8 cellular contexts compared by ENCODE assay signal in the genomic region with DNA sequence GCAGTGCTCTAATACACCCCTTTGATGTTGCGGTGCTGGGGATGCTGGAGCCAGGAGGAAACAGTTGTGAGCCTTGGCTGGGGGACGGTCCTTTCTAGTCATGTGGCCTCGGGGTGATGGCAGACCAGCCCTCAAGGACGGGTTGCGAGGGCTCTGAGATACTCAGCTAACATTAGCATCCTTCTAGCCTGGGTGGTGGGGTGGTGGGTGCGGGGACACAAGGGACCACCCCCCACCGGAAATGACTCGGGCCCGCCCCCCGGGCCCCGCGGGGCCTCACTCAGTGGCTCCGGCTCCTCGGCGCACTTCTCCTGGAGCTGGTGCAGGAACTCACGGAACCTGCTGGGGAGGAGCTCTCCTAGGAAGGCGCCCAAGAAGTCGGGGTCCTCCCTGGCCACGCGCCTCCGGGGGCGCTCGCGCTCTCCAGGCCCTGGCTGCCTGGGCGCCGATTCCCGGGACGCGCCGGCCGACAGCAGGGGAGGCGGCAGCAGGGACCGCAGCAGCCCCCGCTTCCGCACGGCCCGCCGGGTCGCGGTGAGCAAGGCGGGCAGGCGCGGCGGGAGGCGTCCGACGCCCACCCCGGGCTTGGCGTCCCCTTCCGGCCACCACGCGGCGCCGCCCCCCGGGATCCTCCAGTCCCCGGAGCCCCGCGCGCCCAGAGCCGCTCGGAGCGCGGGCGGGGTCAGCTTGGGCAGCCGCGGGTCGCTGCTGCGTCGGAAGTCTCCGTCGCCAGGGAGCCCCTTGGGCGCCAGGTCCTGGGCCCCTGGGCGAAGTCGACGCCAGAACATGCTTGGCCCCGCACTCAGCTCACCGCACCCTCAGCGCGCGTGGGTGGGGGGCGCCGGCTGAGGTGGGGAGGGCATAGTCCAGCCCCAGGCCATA. TPM values are rescaled to one million over a fixed set of nuclear protein-coding genes. Genes with fewer than 3 reads are reported as not detected.
DNase-seq lines count a peak whose midpoint lies in the region; ATAC-seq and TF ChIP-seq lines count a peak whose summit lies in the region.

No MANE protein-coding gene starts in this region.

- H3K27ac ChIP-seq in urinary bladder (ENCODE audit: low read depth) = no peak overlapping the region

- peak; percentile 22 for TF ChIP-seq CTCF in AG09319 (IDR thresholded peaks at IDR 0.05; ENCODE audit: low read depth, low read length)

- peaks cover 24% of the 10 kb centered on the region for H3K27me3 Mint-ChIP-seq in central memory CD8-positive, alpha-beta T cell
- H3K27me3 Mint-ChIP-seq in memory B cell = peaks cover 13% of the 10 kb centered on the region

- no peaks in the 10 kb centered on the region for H3K9me3 Mint-ChIP-seq in central memory CD8-positive, alpha-beta T cell
- no peaks in the 10 kb centered on the region for H3K9me3 Mint-ChIP-seq in memory B cell

- peak overlapping the region; percentile 43 for H3K4me3 ChIP-seq in urinary bladder (ENCODE audit: low read depth, low read length)

- H3K4me1 ChIP-seq in urinary bladder (ENCODE audit: insufficient read depth) = no peaks in the 10 kb centered on the region

- peaks cover 8% of the 10 kb centered on the region for H3K36me3 Mint-ChIP-seq in central memory CD8-positive, alpha-beta T cell (ENCODE audit: insufficient read depth)
- H3K36me3 Mint-ChIP-seq in memory B cell = no peaks in the 10 kb centered on the region

- peak overlapping the region; percentile 0 for H3K4me3 Mint-ChIP-seq in central memory CD8-positive, alpha-beta T cell
- peak overlapping the region; percentile 33 for H3K4me3 Mint-ChIP-seq in memory B cell

- under 1% methylated on average over 82 of the region's 82 CpGs for WGBS in urinary bladder

- H3K4me1 Mint-ChIP-seq in central memory CD8-positive, alpha-beta T cell = peaks cover 6% of the 10 kb centered on the region
- peaks cover 7% of the 10 kb centered on the region for H3K4me1 Mint-ChIP-seq in memory B cell

- no peak for DNase-seq in AG09319 (ENCODE audit: extremely low read depth, low read depth)
- peak; percentile 44 to 50 for DNase-seq in Kasumi-1 (lab: John Stamatoyannopoulos, UW)
- DNase-seq in central memory CD8-positive, alpha-beta T cell (ENCODE audit: low spot score in 2 of 2) = no peak
- no peak for DNase-seq in memory B cell (ENCODE audit: low spot score in 2 of 2)
- DNase-seq in NK-92 (lab: John Stamatoyannopoulos, UW; ENCODE audit: unreplicated experiment) = no peak
- DNase-seq in Ammon's horn (ENCODE audit: low spot score) = no peak

- no peaks in the 10 kb centered on the region for H3K36me3 ChIP-seq in urinary bladder (ENCODE audit: insufficient read depth)

- H3K27ac Mint-ChIP-seq in central memory CD8-positive, alpha-beta T cell (ENCODE audit: low read depth) = no peak overlapping the region
- H3K27ac Mint-ChIP-seq in memory B cell = no peak overlapping the region

- ATAC-seq in central memory CD8-positive, alpha-beta T cell (replicated peaks; ENCODE audit: extremely low read depth, poor library complexity, severe bottlenecking) = no peak
- ATAC-seq in memory B cell (ENCODE audit: low read depth) = no peak
- no peak for ATAC-seq in GM21367 (IDR thresholded peaks at IDR 0.05; ENCODE audit: unreplicated experiment)

RNA-seq across cellular contexts. Expression of gene C9orf50, which starts 0.9 kb away (rescaled TPM):
- not detected for total RNA-seq in urinary bladder
- polyA plus RNA-seq in urinary bladder = 0.28 TPM

RNA-seq across cellular contexts. Expression of gene NTMT1, which starts 5.9 kb away (rescaled TPM):
- 12.8 TPM for total RNA-seq in urinary bladder
- polyA plus RNA-seq in urinary bladder = 46.7 TPM

RNA-seq across cellular contexts. Expression of gene ASB6, which starts 21.9 kb away (rescaled TPM):
- 5.8 TPM for total RNA-seq in urinary bladder
- polyA plus RNA-seq in urinary bladder = 16.5 TPM

RNA-seq across cellular contexts. Expression of gene PRRX2, which starts 45.4 kb away (rescaled TPM):
- total RNA-seq in urinary bladder = 8.6 TPM
- polyA plus RNA-seq in urinary bladder = 15.8 TPM

Comparison
In these comparisons a context has a peak if more than half of its experiments do, and no peak if none do; other contexts are left out.
1. DNase-seq: peak in Kasumi-1 (2 of 2); none in AG09319 (single experiment), central memory CD8-positive, alpha-beta T cell (0 of 2), memory B cell (0 of 2), NK-92 (single experiment) and Ammon's horn (single experiment).